In genomic region chr6:167492096-167492449, GRCh38 we compare ENCODE assay signal across 29 cellular contexts.
DNase-seq lines count a peak whose midpoint lies in the region; ATAC-seq and TF ChIP-seq lines count a peak whose summit lies in the region.
"Had no signal": no experiment of that assay in that cellular context is flagged by ENCODE, and none has a peak within 500 bp of the region (broad histone marks: within the 10 kb centered on the region; RNA-seq: fewer than 3 reads in every experiment).

No MANE protein-coding gene starts in this region.

- DNase-seq in NCI-H82 (lab: John Stamatoyannopoulos, UW) (peak; percentile 15), NCI-H82 treated with DMSO at 0.1 percent for 48 hours (lab: John Stamatoyannopoulos, UW; ENCODE audit: unreplicated experiment) (no peak), cardiac septum (ENCODE audit: low spot score) (peak; percentile 77), medulla oblongata (ENCODE audit: extremely low spot score) (peak; percentile 13), tibial nerve (ENCODE audit: low spot score in 2 of 2) (peak; percentile 36 to 41), cerebellar cortex (ENCODE audit: low spot score) (no peak), HEK293T (ENCODE audit: extremely low spot score) (no peak)
- DNase-seq: activated CD4-positive, alpha-beta T cell treated with anti-CD3 and anti-CD28 coated beads, Interleukin-2, amount 50 U/mL, for 4 hours; activated naive CD4-positive, alpha-beta T cell; activated naive CD8-positive, alpha-beta T cell treated with anti-CD3 and anti-CD28 coated beads, Interleukin-2, amount 50 U/mL, for 24 hours; activated T-cell treated with anti-CD3 and anti-CD28 coated beads, Interleukin-2, amount 50 U/mL, for 72 hours; CD4-positive, CD25-positive, alpha-beta regulatory T cell; cerebellar nuclear complex; DMS79 treated with DMSO at 0.1 percent for 48 hours; GDM1; midbrain; naive B cell; NCI-H1436 treated with DMSO at 0.1 percent for 48 hours; NCI-H2107; NCI-H446; NCI-H774 had no signal

- H3K4me3 ChIP-seq in tibial nerve = no peak overlapping the region
- H3K4me3 ChIP-seq: psoas muscle, SK-N-MC had no signal

- H3K4me1 ChIP-seq in tibial nerve = peaks cover 0 to 20% (median 0%) of the 10 kb centered on the region in 4 donors
- H3K4me1 ChIP-seq: psoas muscle had no signal

- CTCF ChIA-PET in HEK293T (lab: Yijun Ruan, JAX) = no interaction called here

- H3K27me3 ChIP-seq in tibial nerve = no peaks in the 10 kb centered on the region

- no peak for TF ChIP-seq POLR2A in tibial nerve (IDR thresholded peaks at IDR 0.05)

- intact Hi-C loops in cardiac septum (cut with DNase I) = no loop called here

- no peaks in the 10 kb centered on the region for H3K36me3 ChIP-seq in tibial nerve

- ATAC-seq in HG02840 (IDR thresholded peaks at IDR 0.05; ENCODE audit: low FRiP score, unreplicated experiment) = no peak
- ATAC-seq: activated CD4-positive, CD25-positive, alpha-beta regulatory T cell treated with anti-CD3 and anti-CD28 coated beads, Interleukin-2, amount 50 U/mL, for 24 hours; activated naive CD8-positive, alpha-beta T cell treated with anti-CD3 and anti-CD28 coated beads, Interleukin-2, amount 50 U/mL, for 24 hours; activated T-cell treated with anti-CD3 and anti-CD28 coated beads, Interleukin-2, amount 50 U/mL, for 72 hours; HCT116; psoas muscle; stimulated activated memory B cell treated with anti-CD40 and anti-IgM and Interleukin-4, amounts not matched to agents 10 μg/mL and 1 μg/mL and 100 μg/mL, for 72 hours had no signal

- WGBS in tibial nerve, 2 donors = 29 to 33% methylated on average over 13 of the region's 13 CpGs

- H3K27ac ChIP-seq in tibial nerve = peak overlapping the region in 3 of 4 donors; percentile 6 to 44 (median 32)
- H3K27ac ChIP-seq: 22Rv1, psoas muscle, RWPE1, SK-N-MC had no signal

- no peak for TF ChIP-seq CTCF in tibial nerve (IDR thresholded peaks at IDR 0.05)

- POLR2A ChIA-PET in HEK293T (lab: Yijun Ruan, JAX) = no interaction called here

- no peaks in the 10 kb centered on the region for H3K9me3 ChIP-seq in tibial nerve
- H3K9me3 ChIP-seq: psoas muscle had no signal

- TF ChIP-seq EP300 in tibial nerve (IDR thresholded peaks at IDR 0.05) = peak in 1 of 2 donors; percentile 20

TF ChIP-seq in HEK293T, 16 proteins besides CTCF, POLR2A, EP300 and RAD21:
- no peak for TF ChIP-seq FOXK2 (IDR thresholded peaks at IDR 0.05)
- no peak for TF ChIP-seq PKNOX1 (IDR thresholded peaks at IDR 0.05)
- TF ChIP-seq L3MBTL2 (conservative IDR thresholded peaks at IDR 0.05) = no peak
- no peak for TF ChIP-seq TARDBP (IDR thresholded peaks at IDR 0.05)
- no peak for TF ChIP-seq LEF1 (IDR thresholded peaks at IDR 0.05; ENCODE audit: borderline replicate concordance)
- TF ChIP-seq ZNF384 (IDR thresholded peaks at IDR 0.05) = no peak
- no peak for TF ChIP-seq CTBP1 (IDR thresholded peaks at IDR 0.05; ENCODE audit: borderline replicate concordance)
- no peak for TF ChIP-seq FOXM1 (IDR thresholded peaks at IDR 0.05; ENCODE audit: borderline replicate concordance)
TF ChIP-seq in HEK293T: peak in this region for 0.

Comparison
In these comparisons a context has a peak if more than half of its experiments do, and no peak if none do; other contexts are left out.
1. DNase-seq: peak in NCI-H82 (single experiment), cardiac septum (single experiment), medulla oblongata (single experiment) and tibial nerve (2 of 2); none in NCI-H82 treated with DMSO at 0.1 percent for 48 hours (single experiment), cerebellar cortex (single experiment) and HEK293T (single experiment).